In the genomic region with DNA sequence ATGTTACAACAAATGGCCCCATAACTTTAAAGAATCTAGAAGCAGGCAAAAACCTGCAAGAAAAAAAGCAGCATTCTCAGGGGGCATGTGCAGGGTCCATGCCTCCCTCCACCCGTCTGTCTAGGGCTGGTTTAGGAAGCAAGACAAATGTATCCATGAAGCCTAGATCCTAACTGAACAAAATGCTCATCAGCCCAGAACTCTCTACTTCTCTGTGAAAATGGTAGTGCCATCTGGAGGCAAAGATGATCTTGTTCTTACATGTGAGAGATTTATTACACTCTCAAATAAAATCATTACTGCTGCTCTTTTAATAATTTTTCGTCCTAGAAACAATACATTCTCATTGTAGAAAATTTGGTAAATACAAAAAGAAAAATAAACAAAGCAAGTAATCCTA, we compare ENCODE assay signal across 15 cellular contexts. TPM values are rescaled to one million over a fixed set of nuclear protein-coding genes. Genes with fewer than 3 reads are reported as not detected.
A peak's percentile ranks its signal among the peaks of the same experiment; 100 is the strongest.
DNase-seq lines count a peak whose midpoint lies in the region; ATAC-seq, FAIRE-seq and TF ChIP-seq lines count a peak whose summit lies in the region.
"Had no signal": no experiment of that assay in that cellular context is flagged by ENCODE, and none has a peak within 500 bp of the region (broad histone marks: within the 10 kb centered on the region; RNA-seq: fewer than 3 reads in every experiment).

No MANE protein-coding gene starts in this region.

- H3K4me3 ChIP-seq in left ventricle myocardium inferior (no peak overlapping the region), esophagus squamous epithelium (no peak overlapping the region)
- H3K4me3 ChIP-seq: GM23338, Peyer's patch, tibial nerve had no signal

- no peaks in the 10 kb centered on the region for H3K27me3 Mint-ChIP-seq in type B pancreatic cell
- H3K27me3 Mint-ChIP-seq in mesothelial cell of epicardium (ENCODE audit: low read depth), result peaks cover 2% of the 10 kb centered on the region
- H3K27me3 Mint-ChIP-seq: B cell had no signal

- peaks cover 9% of the 10 kb centered on the region for H3K4me1 Mint-ChIP-seq in type B pancreatic cell (ENCODE audit: unreplicated experiment)
- H3K4me1 Mint-ChIP-seq in mesothelial cell of epicardium, result peaks cover 5% of the 10 kb centered on the region

- H3K4me1 ChIP-seq in left ventricle myocardium inferior, result peaks cover 35% of the 10 kb centered on the region
- no peaks in the 10 kb centered on the region for H3K4me1 ChIP-seq in esophagus squamous epithelium

- DNase-seq in left ventricle myocardium inferior (no peak), Right ventricle myocardium inferior (ENCODE audit: missing footprints) (no peak), SW480 (ENCODE audit: low spot score) (peak; percentile 10), frontal cortex (ENCODE audit: low spot score in 2 of 2) (no peak), type B pancreatic cell (ENCODE audit: extremely low spot score, unreplicated experiment) (no peak), mesothelial cell of epicardium (ENCODE audit: low spot score in 2 of 2, unreplicated experiment in 2 of 2) (no peak), esophagus squamous epithelium (lab: John Stamatoyannopoulos, UW) (no peak), NCI-H2029 treated with DMSO at 0.1 percent for 48 hours (lab: John Stamatoyannopoulos, UW) (no peak)
- DNase-seq: activated gamma-delta T cell, NCI-H1092 treated with DMSO at 0.1 percent for 48 hours, Peyer's patch had no signal

- H3K36me3 ChIP-seq in left ventricle myocardium inferior (no peaks in the 10 kb centered on the region), esophagus squamous epithelium (no peaks in the 10 kb centered on the region)
- H3K36me3 ChIP-seq: Peyer's patch, tibial nerve had no signal

- H3K4me3 Mint-ChIP-seq in type B pancreatic cell (no peak overlapping the region), mesothelial cell of epicardium (no peak overlapping the region)
- H3K4me3 Mint-ChIP-seq: B cell, GM23338 had no signal

- intact Hi-C loops in left ventricle myocardium inferior (cut with micrococcal nuclease) (no loop called here), Right ventricle myocardium inferior (cut with DNase I) (no loop called here), esophagus squamous epithelium (cut with DNase I) (no loop called here)

- 67 to 69% methylated on average over 2 of the region's 2 CpGs for WGBS in esophagus squamous epithelium, 2 donors

- TF ChIP-seq CTCF in left ventricle myocardium inferior (IDR thresholded peaks at IDR 0.05; ENCODE audit: borderline replicate concordance), result peak; percentile 34
- peak; percentile 19 for TF ChIP-seq CTCF in type B pancreatic cell (conservative IDR thresholded peaks at IDR 0.05)
- TF ChIP-seq CTCF in mesothelial cell of epicardium (IDR thresholded peaks at IDR 0.05; ENCODE audit: unreplicated experiment), result no peak
- TF ChIP-seq CTCF in esophagus squamous epithelium (IDR thresholded peaks at IDR 0.05), result no peak

- no peak for ATAC-seq in Right ventricle myocardium inferior
- ATAC-seq: GM23338 had no signal

- no peak overlapping the region for H3K27ac ChIP-seq in left ventricle myocardium inferior (replicated peaks)
- H3K27ac ChIP-seq in esophagus squamous epithelium, result no peak overlapping the region
- H3K27ac ChIP-seq: parathyroid adenoma, Peyer's patch, tibial nerve had no signal

- H3K27ac Mint-ChIP-seq in type B pancreatic cell (no peak overlapping the region), mesothelial cell of epicardium (no peak overlapping the region)
- H3K27ac Mint-ChIP-seq: B cell had no signal

- H3K9me3 ChIP-seq in left ventricle myocardium inferior (replicated peaks) (no peaks in the 10 kb centered on the region), esophagus squamous epithelium (no peaks in the 10 kb centered on the region)
- H3K9me3 ChIP-seq: Peyer's patch, tibial nerve had no signal

- FAIRE-seq in frontal cortex (lab: Jason Lieb, UNC), result peak; percentile 30

- H3K9me3 Mint-ChIP-seq in type B pancreatic cell (no peaks in the 10 kb centered on the region), mesothelial cell of epicardium (no peaks in the 10 kb centered on the region)
- H3K9me3 Mint-ChIP-seq: GM23338 had no signal

- TF ChIP-seq POLR2A in esophagus squamous epithelium (IDR thresholded peaks at IDR 0.05), result no peak

- H3K27me3 ChIP-seq in left ventricle myocardium inferior (ENCODE audit: low read depth) (no peaks in the 10 kb centered on the region), esophagus squamous epithelium (no peaks in the 10 kb centered on the region)
- H3K27me3 ChIP-seq: Peyer's patch, tibial nerve had no signal

- H3K36me3 Mint-ChIP-seq in type B pancreatic cell (no peaks in the 10 kb centered on the region), mesothelial cell of epicardium (no peaks in the 10 kb centered on the region)

RNA-seq across cellular contexts. Expression of gene NR3C2, which starts 26.7 kb away (rescaled TPM):
- total RNA-seq in left ventricle myocardium inferior (23.9 TPM), Right ventricle myocardium inferior (23.6 TPM), frontal cortex (5.7 TPM), type B pancreatic cell (ENCODE audit: low replicate concordance) (11.5 and 13.9 TPM in 2 replicates), mesothelial cell of epicardium (4.0 to 5.3 TPM (median 5.2 TPM) in 3 replicates), esophagus squamous epithelium (1 to 10 TPM; 1.2 to 5.3 (median 2.3) TPM)

Comparison
In these comparisons a context has a peak if more than half of its experiments do, and no peak if none do; other contexts are left out.
1. CTCF ChIP-seq: peak in left ventricle myocardium inferior (single experiment) and type B pancreatic cell (single experiment); none in mesothelial cell of epicardium (single experiment) and esophagus squamous epithelium (0 of 6).